ENCODE assay signal across 14 cellular contexts in genomic region chr2:70003093-70003830, GRCh38. TPM values are rescaled to one million over a fixed set of nuclear protein-coding genes. Genes with fewer than 3 reads are reported as not detected.
DNase-seq lines count a peak whose midpoint lies in the region; ATAC-seq, FAIRE-seq and TF ChIP-seq lines count a peak whose summit lies in the region.
"Had no signal": no experiment of that assay in that cellular context is flagged by ENCODE, and none has a peak within 500 bp of the region (broad histone marks: within the 10 kb centered on the region; RNA-seq: fewer than 3 reads in every experiment).

No MANE protein-coding gene starts in this region.

- H3K27me3 Mint-ChIP-seq in CD8-positive, alpha-beta memory T cell, result no peaks in the 10 kb centered on the region
- H3K27me3 Mint-ChIP-seq in activated T-helper 17 cell treated with anti-CD3 and anti-CD28 coated beads, Interleukin-2, amount 50 U/mL, for 72 hours, result no peaks in the 10 kb centered on the region
- H3K27me3 Mint-ChIP-seq in osteocyte (ENCODE audit: unreplicated experiment), result no peaks in the 10 kb centered on the region
- no peaks in the 10 kb centered on the region for H3K27me3 Mint-ChIP-seq in activated naive CD8-positive, alpha-beta T cell treated with anti-CD3 and anti-CD28 coated beads, Interleukin-2, amount 50 U/mL, for 24 hours
- H3K27me3 Mint-ChIP-seq: CD4-positive, alpha-beta memory T cell had no signal

- H3K27me3 ChIP-seq in CD8-positive, alpha-beta memory T cell (ENCODE audit: insufficient read depth, low read length, poor library complexity, severe bottlenecking), result no peaks in the 10 kb centered on the region
- H3K27me3 ChIP-seq in HepG2 (ENCODE audit: control insufficient read depth in 1 of 2, insufficient read depth in 2 of 2, low read length in 2 of 2), result no peaks in the 10 kb centered on the region
- H3K27me3 ChIP-seq in gastroesophageal sphincter, result no peaks in the 10 kb centered on the region
- H3K27me3 ChIP-seq: Peyer's patch had no signal

- peaks cover 0 to 6% (median 4%) of the 10 kb centered on the region in 3 donors for H3K36me3 Mint-ChIP-seq in CD8-positive, alpha-beta memory T cell
- no peaks in the 10 kb centered on the region for H3K36me3 Mint-ChIP-seq in activated T-helper 17 cell treated with anti-CD3 and anti-CD28 coated beads, Interleukin-2, amount 50 U/mL, for 72 hours (ENCODE audit: low read depth)
- no peaks in the 10 kb centered on the region for H3K36me3 Mint-ChIP-seq in osteocyte (ENCODE audit: unreplicated experiment)
- no peaks in the 10 kb centered on the region for H3K36me3 Mint-ChIP-seq in activated naive CD8-positive, alpha-beta T cell treated with anti-CD3 and anti-CD28 coated beads, Interleukin-2, amount 50 U/mL, for 24 hours (ENCODE audit: low read depth)
- H3K36me3 Mint-ChIP-seq: CD4-positive, alpha-beta memory T cell had no signal

- TF ChIP-seq EP300 in HepG2 (IDR thresholded peaks at IDR 0.05; ENCODE audit: low read depth in 2 of 2, low read length in 2 of 2) (no peak), HepG2 (CRISPR knock-in tag; IDR thresholded peaks at IDR 0.05; ENCODE audit: borderline replicate concordance) (no peak), gastroesophageal sphincter (IDR thresholded peaks at IDR 0.05) (no peak)

- no peak for FAIRE-seq in HepG2 (lab: Jason Lieb, UNC)

- H3K27ac Mint-ChIP-seq in CD8-positive, alpha-beta memory T cell, result peak overlapping the region in 6 of 8 donors; percentile 5 to 79 (median 42)
- peak overlapping the region; percentile 79 for H3K27ac Mint-ChIP-seq in activated T-helper 17 cell treated with anti-CD3 and anti-CD28 coated beads, Interleukin-2, amount 50 U/mL, for 72 hours
- H3K27ac Mint-ChIP-seq in osteocyte (ENCODE audit: unreplicated experiment), result no peak overlapping the region
- H3K27ac Mint-ChIP-seq in activated naive CD8-positive, alpha-beta T cell treated with anti-CD3 and anti-CD28 coated beads, Interleukin-2, amount 50 U/mL, for 24 hours, result no peak overlapping the region

- ATAC-seq in activated T-helper 17 cell treated with anti-CD3 and anti-CD28 coated beads, Interleukin-2, amount 50 U/mL, for 72 hours (replicated peaks), result no peak
- ATAC-seq in HepG2, result no peak
- ATAC-seq in GM18861 (IDR thresholded peaks at IDR 0.05; ENCODE audit: unreplicated experiment), result no peak
- no peak for ATAC-seq in activated naive CD8-positive, alpha-beta T cell treated with anti-CD3 and anti-CD28 coated beads, Interleukin-2, amount 50 U/mL, for 24 hours
- ATAC-seq in gastroesophageal sphincter, result no peak

- no peak overlapping the region for H3K4me3 ChIP-seq in CD8-positive, alpha-beta memory T cell (ENCODE audit: low read length)
- H3K4me3 ChIP-seq in HepG2 (replicated peaks in 1 of 3; ENCODE audit: insufficient read depth in 1 of 3, low read depth in 2 of 3, low read length in 3 of 3) (no peak overlapping the region), gastroesophageal sphincter (no peak overlapping the region)
- H3K4me3 ChIP-seq: Peyer's patch had no signal

- BruUV-seq in HepG2 (replicated peaks; lab: Mats Ljungman, UMichigan), result no TSS peak

- H3K9ac ChIP-seq in HepG2 (ENCODE audit: insufficient read depth, low read depth, low read length), result no peak overlapping the region

- H3K4me2 ChIP-seq in HepG2 (ENCODE audit: low read depth, low read length), result no peak overlapping the region

- no peak overlapping the region for H3K27ac ChIP-seq in CD8-positive, alpha-beta memory T cell (ENCODE audit: low read depth, low read length)
- H3K27ac ChIP-seq in HepG2 (ENCODE audit: extremely low read length, insufficient read depth, low read length) (no peak overlapping the region), gastroesophageal sphincter (no peak overlapping the region)
- H3K27ac ChIP-seq: Peyer's patch had no signal

- H3K79me2 ChIP-seq in HepG2 (ENCODE audit: insufficient read depth, low read length), result no peaks in the 10 kb centered on the region

- H3K4me3 Mint-ChIP-seq in CD8-positive, alpha-beta memory T cell, result no peak overlapping the region
- H3K4me3 Mint-ChIP-seq in activated T-helper 17 cell treated with anti-CD3 and anti-CD28 coated beads, Interleukin-2, amount 50 U/mL, for 72 hours, result no peak overlapping the region
- no peak overlapping the region for H3K4me3 Mint-ChIP-seq in osteocyte (ENCODE audit: unreplicated experiment)
- H3K4me3 Mint-ChIP-seq in activated naive CD8-positive, alpha-beta T cell treated with anti-CD3 and anti-CD28 coated beads, Interleukin-2, amount 50 U/mL, for 24 hours, result no peak overlapping the region
- H3K4me3 Mint-ChIP-seq: CD4-positive, alpha-beta memory T cell had no signal

- TF ChIP-seq POLR2A in HepG2 (IDR thresholded peaks at IDR 0.05; ENCODE audit: insufficient read depth in 1 of 2, low read depth in 2 of 2, low read length in 2 of 2), result no peak
- no peak for TF ChIP-seq POLR2A in gastroesophageal sphincter (IDR thresholded peaks at IDR 0.05)

- H2AFZ ChIP-seq in HepG2 (ENCODE audit: low read length), result no peak overlapping the region

- POLR2A ChIA-PET in CD8-positive, alpha-beta memory T cell (lab: Charles Lee), result no interaction called here
- POLR2A ChIA-PET in HepG2 (lab: Yijun Ruan, JAX), result no interaction called here

- peaks cover 6% of the 10 kb centered on the region for H3K4me1 ChIP-seq in CD8-positive, alpha-beta memory T cell (ENCODE audit: insufficient read depth, low read length)
- H3K4me1 ChIP-seq in HepG2 (ENCODE audit: insufficient read depth, low read length) (peaks cover 19% of the 10 kb centered on the region), gastroesophageal sphincter (no peaks in the 10 kb centered on the region)

- no peaks in the 10 kb centered on the region for H3K9me3 Mint-ChIP-seq in CD8-positive, alpha-beta memory T cell
- no peaks in the 10 kb centered on the region for H3K9me3 Mint-ChIP-seq in activated T-helper 17 cell treated with anti-CD3 and anti-CD28 coated beads, Interleukin-2, amount 50 U/mL, for 72 hours
- H3K9me3 Mint-ChIP-seq in osteocyte (ENCODE audit: unreplicated experiment), result no peaks in the 10 kb centered on the region
- no peaks in the 10 kb centered on the region for H3K9me3 Mint-ChIP-seq in activated naive CD8-positive, alpha-beta T cell treated with anti-CD3 and anti-CD28 coated beads, Interleukin-2, amount 50 U/mL, for 24 hours
- H3K9me3 Mint-ChIP-seq: CD4-positive, alpha-beta memory T cell had no signal

- TF ChIP-seq CTCF in HepG2 (CRISPR knock-in tag; IDR thresholded peaks at IDR 0.05), result no peak
- no peak for TF ChIP-seq CTCF in osteocyte (IDR thresholded peaks at IDR 0.05)
- no peak for TF ChIP-seq CTCF in gastroesophageal sphincter (IDR thresholded peaks at IDR 0.05)

- no peak for TF ChIP-seq RAD21 in HepG2 (CRISPR knock-in tag; IDR thresholded peaks at IDR 0.05)

- in situ Hi-C loops in HepG2 (cut with HindIII; ENCODE audit: extremely low pct_ligation_motif_present, low pct_unique_long_range_greater_than_20kb), result no loop called here

- CTCF ChIA-PET in CD8-positive, alpha-beta memory T cell (lab: Charles Lee), result interaction anchor here (1.8 kb wide), 1 partner anchor 9 kb away, joined by 4 read pairs; no protein-coding TSS in a partner anchor
- CTCF ChIA-PET in HepG2 (lab: Yijun Ruan, JAX; ENCODE audit: low intra/inter-chr PET ratio, low total read pairs), result no interaction called here

- 84% methylated on average over 6 of the region's 6 CpGs for WGBS in HepG2 (ENCODE audit: low lambda C conversion rate)
- 93 to 100% methylated on average over 3 of the region's 6 CpGs for WGBS in gastroesophageal sphincter (ENCODE audit: low coverage in 1 of 2), 2 donors

- no peaks in the 10 kb centered on the region for H3K36me3 ChIP-seq in CD8-positive, alpha-beta memory T cell (ENCODE audit: insufficient read depth, low read length)
- no peaks in the 10 kb centered on the region for H3K36me3 ChIP-seq in HepG2 (replicated peaks in 1 of 2; ENCODE audit: control insufficient read depth in 1 of 2, insufficient read depth in 2 of 2, low read length in 2 of 2)
- H3K36me3 ChIP-seq in gastroesophageal sphincter, result no peaks in the 10 kb centered on the region
- H3K36me3 ChIP-seq: Peyer's patch had no signal

- H4K20me1 ChIP-seq in HepG2 (ENCODE audit: insufficient read depth, low read length), result no peaks in the 10 kb centered on the region

- H3K9me3 ChIP-seq in CD8-positive, alpha-beta memory T cell (ENCODE audit: low read length), result no peaks in the 10 kb centered on the region
- H3K9me3 ChIP-seq in HepG2 (ENCODE audit: low read length) (no peaks in the 10 kb centered on the region), gastroesophageal sphincter (no peaks in the 10 kb centered on the region)
- H3K9me3 ChIP-seq: Peyer's patch had no signal

- H3K4me1 Mint-ChIP-seq in CD8-positive, alpha-beta memory T cell, result peaks cover 11 to 16% (median 15%) of the 10 kb centered on the region in 3 donors
- peaks cover 12% of the 10 kb centered on the region for H3K4me1 Mint-ChIP-seq in activated T-helper 17 cell treated with anti-CD3 and anti-CD28 coated beads, Interleukin-2, amount 50 U/mL, for 72 hours
- no peaks in the 10 kb centered on the region for H3K4me1 Mint-ChIP-seq in osteocyte (ENCODE audit: unreplicated experiment)
- peaks cover 9% of the 10 kb centered on the region for H3K4me1 Mint-ChIP-seq in activated naive CD8-positive, alpha-beta T cell treated with anti-CD3 and anti-CD28 coated beads, Interleukin-2, amount 50 U/mL, for 24 hours

- no peak for DNase-seq in CD8-positive, alpha-beta memory T cell
- DNase-seq in HepG2 (ENCODE audit: low spot score) (no peak), osteocyte (ENCODE audit: extremely low spot score, unreplicated experiment) (peak; percentile 62)
- no peak for DNase-seq in activated naive CD8-positive, alpha-beta T cell treated with anti-CD3 and anti-CD28 coated beads, Interleukin-2, amount 50 U/mL, for 24 hours
- DNase-seq: ACHN, NCI-H187 treated with DMSO at 0.1 percent for 48 hours, NCI-H2171 treated with DMSO at 0.1 percent for 48 hours, NCI-H510A, Peyer's patch, Right ventricle myocardium superior had no signal

- intact Hi-C loops in HepG2 (cut with micrococcal nuclease; ENCODE audit: unreplicated experiment), result no loop called here

RNA-seq across cellular contexts. Expression of gene ASPRV1, which starts 41.8 kb away (rescaled TPM):
- total RNA-seq in CD8-positive, alpha-beta memory T cell, result under 1 TPM; 0.64 to 0.77 TPM
- 0.99 TPM for polyA plus RNA-seq in CD8-positive, alpha-beta memory T cell
- total RNA-seq in activated T-helper 17 cell treated with anti-CD3 and anti-CD28 coated beads, Interleukin-2, amount 50 U/mL, for 72 hours, result 1 to 10 TPM in 1 of 2 donors, under 1 TPM in 1; 0.73 to 3.4 TPM
- total RNA-seq in HepG2 (2016; rRNA removed; fragmentation: Illumina TruSeq; extraction: Trizol) (0.40 and 0.42 TPM in 2 replicates), osteocyte (0.52 and 0.75 TPM in 2 replicates), gastroesophageal sphincter (1 to 10 TPM; 1.0 to 1.4 (median 1.3) TPM)
- total RNA-seq in HepG2 (2016; cell fraction: cytosol; rRNA removed; fragmentation: Illumina TruSeq; extraction: Trizol; ENCODE audit: low read depth), result 0.18 TPM in 1 of 2 replicates, not detected in the other
- 0.32 and 0.40 TPM in 2 replicates for total RNA-seq in HepG2 (2016; cell fraction: insoluble cytoplasmic fraction; rRNA removed; fragmentation: Illumina TruSeq; extraction: Trizol)
- 0.28 and 0.34 TPM in 2 replicates for total RNA-seq in HepG2 (2016; cell fraction: membrane; rRNA removed; fragmentation: Illumina TruSeq; extraction: Trizol)
- total RNA-seq in HepG2 (2016; cell fraction: nucleus; rRNA removed; fragmentation: Illumina TruSeq; extraction: Trizol), result 0.47 and 0.50 TPM in 2 replicates
- polyA plus RNA-seq in HepG2 (2011; rRNA removed), result 0.48 and 0.52 TPM in 2 replicates
- 0.38 and 0.47 TPM in 2 replicates for polyA plus RNA-seq in HepG2 (2011; cell fraction: cytosol; rRNA removed)
- 1.1 and 1.8 TPM in 2 replicates for polyA plus RNA-seq in HepG2 (2011; cell fraction: nucleus; rRNA removed)
- 0.42 and 0.52 TPM in 2 replicates for polyA plus RNA-seq in HepG2 (2012)
- 0.07 TPM in 1 of 2 replicates, not detected in the other for polyA plus RNA-seq in HepG2 (2016; cell fraction: cytosol; fragmentation: Illumina TruSeq; extraction: Trizol; ENCODE audit: low read depth)
- polyA plus RNA-seq in HepG2 (2016; cell fraction: insoluble cytoplasmic fraction; fragmentation: Illumina TruSeq; extraction: Trizol; ENCODE audit: low read depth), result 0.32 and 0.34 TPM in 2 replicates
- polyA plus RNA-seq in HepG2 (2016; cell fraction: membrane; fragmentation: Illumina TruSeq; extraction: Trizol; ENCODE audit: low read depth), result 0.09 and 0.24 TPM in 2 replicates
- polyA plus RNA-seq in HepG2 (2016; cell fraction: nucleus; fragmentation: Illumina TruSeq; extraction: Trizol; ENCODE audit: insufficient read depth, low read depth), result 0.92 and 1.1 TPM in 2 replicates
- polyA minus RNA-seq in HepG2 (2011; rRNA and poly(A)+ RNA removed; ENCODE audit: low replicate concordance), result 0.14 and 0.48 TPM in 2 replicates
- 0.26 TPM in 1 of 2 replicates, not detected in the other for polyA minus RNA-seq in HepG2 (2011; cell fraction: cytosol; rRNA and poly(A)+ RNA removed)
- polyA minus RNA-seq in HepG2 (2011; cell fraction: nucleus; rRNA and poly(A)+ RNA removed), result 0.50 and 0.52 TPM in 2 replicates

Comparison
In these comparisons a context has a peak if more than half of its experiments do, and no peak if none do; other contexts are left out.
1. H3K27ac Mint-ChIP-seq: peak in CD8-positive, alpha-beta memory T cell (6 of 8) and activated T-helper 17 cell treated with anti-CD3 and anti-CD28 coated beads, Interleukin-2, amount 50 U/mL, for 72 hours (single experiment); none in osteocyte (single experiment) and activated naive CD8-positive, alpha-beta T cell treated with anti-CD3 and anti-CD28 coated beads, Interleukin-2, amount 50 U/mL, for 24 hours (single experiment).